Comparison of ENCODE assay signal across 14 cellular contexts in genomic region chr18:43805646-43806194, GRCh38.
A peak's percentile ranks its signal among the peaks of the same experiment; 100 is the strongest.
DNase-seq lines count a peak whose midpoint lies in the region; ATAC-seq and TF ChIP-seq lines count a peak whose summit lies in the region.
"Had no signal": no experiment of that assay in that cellular context is flagged by ENCODE, and none has a peak within 500 bp of the region (broad histone marks: within the 10 kb centered on the region; RNA-seq: fewer than 3 reads in every experiment).

No MANE protein-coding gene starts in this region.

- H3K4me1 ChIP-seq in A673 (ENCODE audit: insufficient read depth, low read length, poor library complexity, severe bottlenecking): peaks cover 4% of the 10 kb centered on the region
- H3K4me1 ChIP-seq: gastroesophageal sphincter had no signal

- DNase-seq in A673 (ENCODE audit: low spot score): peak; percentile 32
- DNase-seq in H4 (ENCODE audit: low spot score): peak; percentile 50
- peak; percentile 6 to 29 for DNase-seq in SHP77 (lab: John Stamatoyannopoulos, UW)
- DNase-seq in foreskin fibroblast: peak; percentile 18 to 21
- no peak for DNase-seq in superior temporal gyrus (ENCODE audit: extremely low spot score)
- no peak for DNase-seq in islet precursor cell
- no peak for DNase-seq in retina
- DNase-seq: activated CD4-positive, alpha-beta T cell treated with anti-CD3 and anti-CD28 coated beads, Interleukin-2, amount 10 ng/mL, durations not matched to agents 7 days and 5 days; AML-193; stimulated activated CD4-positive, alpha-beta T cell treated with anti-CD3 and anti-CD28 coated beads, Interleukin-1b, Interleukin-23, amount 100 ng/mL, for 48 hours had no signal

- POLR2A ChIA-PET in A673 (lab: Charles Lee; ENCODE audit: low non-redundant PET): no interaction called here

- H3K27ac ChIP-seq in A673 (ENCODE audit: low read depth, low read length, poor library complexity, severe bottlenecking): no peak overlapping the region
- H3K27ac ChIP-seq: gastroesophageal sphincter, KMS-11 had no signal

- H3K36me3 ChIP-seq in A673 (ENCODE audit: insufficient read depth, low read length, poor library complexity, severe bottlenecking): no peaks in the 10 kb centered on the region
- H3K36me3 ChIP-seq: gastroesophageal sphincter had no signal

- H3K27me3 ChIP-seq in A673 (replicated peaks; ENCODE audit: insufficient read depth, low read depth, low read length, poor library complexity): no peaks in the 10 kb centered on the region
- H3K27me3 ChIP-seq: gastroesophageal sphincter had no signal

- TF ChIP-seq CTCF in A673 (conservative IDR thresholded peaks at IDR 0.05; ENCODE audit: low read depth, low read length) (no peak), foreskin fibroblast (IDR thresholded peaks at IDR 0.05; ENCODE audit: low read depth, low read length) (no peak)

- intact Hi-C loops in A673 (cut with micrococcal nuclease; ENCODE audit: unreplicated experiment): no loop called here

- CTCF ChIA-PET in A673 (lab: Charles Lee): no interaction called here

- H3K9me3 ChIP-seq in A673 (ENCODE audit: low read depth, low read length, poor library complexity, severe bottlenecking): no peaks in the 10 kb centered on the region

- no TSS peak for BruUV-seq in A673 (replicated peaks; lab: Mats Ljungman, UMichigan)

- ATAC-seq in GM21447 (IDR thresholded peaks at IDR 0.05; ENCODE audit: unreplicated experiment): no peak
- ATAC-seq: gastroesophageal sphincter, Panc1 had no signal

- no peak overlapping the region for H3K4me3 ChIP-seq in A673 (ENCODE audit: low read depth, low read length, poor library complexity, severe bottlenecking)
- H3K4me3 ChIP-seq in foreskin fibroblast (ENCODE audit: low read depth in 1 of 2, low read length in 2 of 2): no peak overlapping the region
- H3K4me3 ChIP-seq: gastroesophageal sphincter had no signal

Comparison
In these comparisons a context has a peak if more than half of its experiments do, and no peak if none do; other contexts are left out.
1. DNase-seq: peak in A673 (single experiment), H4 (single experiment), SHP77 (2 of 2) and foreskin fibroblast (2 of 2); none in superior temporal gyrus (single experiment), islet precursor cell (single experiment) and retina (single experiment).